ENCODE assay signal across 1 cellular context in the genomic region with DNA sequence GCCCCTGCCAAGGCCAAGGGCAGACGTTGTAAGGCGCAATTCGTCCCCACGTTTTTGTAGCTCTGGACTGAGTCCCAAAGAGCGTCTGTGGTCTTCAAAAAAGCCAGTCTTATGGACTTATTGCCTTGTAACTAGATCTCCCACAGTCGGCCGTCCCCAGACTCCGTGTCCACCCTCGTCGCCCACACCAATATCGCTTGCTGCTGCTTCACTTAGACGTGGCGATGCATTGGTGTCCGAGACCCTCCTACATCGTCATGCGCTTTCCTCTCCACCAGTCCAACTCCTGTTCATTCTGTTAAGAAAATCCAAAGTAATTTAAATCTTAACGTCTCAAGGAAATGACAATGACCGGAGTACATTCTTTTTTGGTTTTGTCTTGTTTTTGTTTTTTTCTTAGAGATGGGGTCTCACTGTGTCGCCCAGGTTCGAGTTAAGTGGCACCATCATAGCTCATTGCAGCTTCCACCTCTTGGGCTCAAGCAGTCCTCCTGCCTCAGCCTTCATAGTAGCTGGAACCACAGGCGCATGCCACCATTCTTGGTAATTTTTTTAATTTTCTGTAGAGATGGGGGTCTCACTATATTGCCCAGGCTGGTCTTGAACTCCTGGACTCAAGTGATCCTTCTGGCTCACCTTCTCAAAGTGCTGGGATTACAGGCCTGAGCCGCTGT.
TF ChIP-seq lines count a peak whose summit lies in the region.

No MANE protein-coding gene starts in this region.

TF ChIP-seq in H1, 55 proteins besides CTCF, POLR2A, EP300 and RAD21 (continued from another document):
- TF ChIP-seq PHF8 (conservative IDR thresholded peaks at IDR 0.05; ENCODE audit: low read depth, low read length) (no peak; the same call in 1 of the 2 replicates), ASH2L (IDR thresholded peaks at IDR 0.05; ENCODE audit: low read length) (peak; percentile 78), KDM1A (IDR thresholded peaks at IDR 0.05; ENCODE audit: borderline replicate concordance, low read length) (peak; percentile 84)
